Comparison of ENCODE assay signal across 8 cellular contexts in the genomic region with DNA sequence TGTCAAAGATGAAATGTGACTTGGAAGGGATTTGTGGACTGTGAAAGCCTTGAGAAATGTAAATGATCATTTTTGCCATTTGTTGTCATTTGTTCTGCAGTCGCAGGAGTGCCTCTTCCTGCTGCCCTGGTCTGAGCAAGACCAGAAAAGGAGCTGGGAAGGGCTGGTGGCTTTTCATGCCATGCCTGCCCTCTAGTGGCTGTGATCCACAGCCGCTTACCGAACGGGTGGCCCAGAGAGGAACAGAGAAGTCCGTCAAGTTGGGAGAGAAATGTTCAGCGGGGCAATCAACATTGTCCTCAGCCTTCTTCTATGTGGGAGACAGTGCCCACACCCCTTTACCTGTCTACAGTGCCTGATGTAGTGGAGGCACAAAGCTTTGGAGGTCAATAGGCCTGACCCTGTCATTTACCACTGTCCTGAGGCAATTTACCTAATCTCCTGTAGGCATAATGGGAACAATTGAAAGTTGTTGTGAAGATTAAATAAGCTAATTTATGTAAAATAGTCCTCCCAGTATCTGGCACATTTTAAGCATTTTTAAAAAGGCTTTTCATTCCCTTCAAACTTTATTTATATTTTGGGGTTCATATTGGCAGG.
DNase-seq lines count a peak whose midpoint lies in the region; ATAC-seq and TF ChIP-seq lines count a peak whose summit lies in the region.

No MANE protein-coding gene starts in this region.

- peak overlapping the region; percentile 18; the same call in 1 of the 2 replicates for H2AFZ ChIP-seq in SK-N-SH (ENCODE audit: low read depth)

- ATAC-seq in sciatic nerve = peak; percentile 93

- H3K9ac ChIP-seq in SK-N-SH = no peak overlapping the region

- H3K4me1 ChIP-seq in HEK293 (ENCODE audit: control insufficient read depth, insufficient read depth, low read length) (no peaks in the 10 kb centered on the region), SK-N-SH (ENCODE audit: control insufficient read depth in 1 of 2, insufficient read depth in 2 of 2, low read depth in 1 of 2, low read length in 1 of 2) (no peaks in the 10 kb centered on the region; a peak in 1 of 4 replicates), right atrium auricular region (peaks cover 0 to 9% of the 10 kb centered on the region in 2 donors)

- H3K9me2 ChIP-seq in SK-N-SH = no peaks in the 10 kb centered on the region

- no peaks in the 10 kb centered on the region for H3K36me3 ChIP-seq in HEK293 (ENCODE audit: control insufficient read depth in 2 of 2, insufficient read depth in 1 of 2, low read length in 2 of 2)
- H3K36me3 ChIP-seq in MG63 = no peaks in the 10 kb centered on the region
- no peaks in the 10 kb centered on the region for H3K36me3 ChIP-seq in SK-N-SH (replicated peaks in 1 of 2; ENCODE audit: control insufficient read depth in 1 of 2, insufficient read depth in 2 of 2, low read length in 1 of 2)
- no peaks in the 10 kb centered on the region for H3K36me3 ChIP-seq in right atrium auricular region

- DNase-seq in DMS 273 (lab: John Stamatoyannopoulos, UW; ENCODE audit: unreplicated experiment) (peak; percentile 81), DMS 273 treated with DMSO at 0.1 percent for 48 hours (lab: John Stamatoyannopoulos, UW) (no peak), MG63 (peak; percentile 67), SK-N-SH (peak; percentile 73), amniotic epithelial cell (ENCODE audit: low read depth) (peak; percentile 66), right atrium auricular region (ENCODE audit: low spot score) (peak; percentile 83), sciatic nerve (ENCODE audit: low spot score) (peak; percentile 77)

- H3K79me2 ChIP-seq in SK-N-SH (ENCODE audit: insufficient read depth) = no peaks in the 10 kb centered on the region

- H3K4me3 ChIP-seq in HEK293 (ENCODE audit: low read depth, low read length) = no peak overlapping the region
- no peak overlapping the region for H3K4me3 ChIP-seq in MG63
- H3K4me3 ChIP-seq in SK-N-SH (ENCODE audit: low read depth in 2 of 2, low read length in 1 of 2) = no peak overlapping the region; a peak in 1 of 4 replicates
- H3K4me3 ChIP-seq in right atrium auricular region = no peak overlapping the region

- H3K27me3 ChIP-seq in MG63 (no peaks in the 10 kb centered on the region), SK-N-SH (ENCODE audit: insufficient read depth) (no peaks in the 10 kb centered on the region; the same call in 1 of the 2 replicates), right atrium auricular region (no peaks in the 10 kb centered on the region)

- TF ChIP-seq EP300 in SK-N-SH (IDR thresholded peaks at IDR 0.05; ENCODE audit: borderline replicate concordance in 1 of 2, low read depth in 1 of 2, low read length in 1 of 2) = no peak

- WGBS in SK-N-SH (ENCODE audit: low lambda C conversion rate) = 12% methylated on average over 6 of the region's 6 CpGs

- H3K27ac ChIP-seq in HEK293 (ENCODE audit: extremely low read depth, low read depth, low read length) (no peak overlapping the region), SK-N-SH (ENCODE audit: low read depth in 2 of 2, low read length in 1 of 2) (no peak overlapping the region), right atrium auricular region (no peak overlapping the region)

- peak; percentile 96 for TF ChIP-seq RAD21 in SK-N-SH (IDR thresholded peaks at IDR 0.05; ENCODE audit: low read length)

- no peaks in the 10 kb centered on the region for H3F3A ChIP-seq in SK-N-SH (replicated peaks; ENCODE audit: insufficient read depth)

- H4K20me1 ChIP-seq in SK-N-SH (ENCODE audit: insufficient read depth) = no peaks in the 10 kb centered on the region

- CTCF ChIA-PET in HEK293 (lab: Yijun Ruan, JAX) (interaction anchor here (0.6 to 5.8 kb wide), 25 partner anchors 9 to 1773 kb away, joined by 3 to 84 read pairs (median 3); no protein-coding TSS in a partner anchor), SK-N-SH (lab: Yijun Ruan, JAX) (interaction anchor here (0.6 to 13.8 kb wide), 51 partner anchors 9 to 486 kb away, joined by 3 to 383 read pairs (median 4); partner anchors contain the start of gene B3GLCT)

- TF ChIP-seq CTCF in HEK293 (tag by site-specific recombination; IDR thresholded peaks at IDR 0.05) (peak; percentile 57), SK-N-SH (IDR thresholded peaks at IDR 0.05) (peak; percentile 92), right atrium auricular region (IDR thresholded peaks at IDR 0.05) (peak; percentile 75 to 92)

- H3K4me2 ChIP-seq in SK-N-SH = 0 out of 2 replicates have a peak overlapping the region, but pooled peaks have one; percentile 44

- POLR2A ChIA-PET in HEK293 (lab: Yijun Ruan, JAX) = interaction anchor here (0.7 kb wide), 1 partner anchor 30 kb away, joined by 4 read pairs; no protein-coding TSS in a partner anchor
- POLR2A ChIA-PET in SK-N-SH (lab: Yijun Ruan, JAX) = interaction anchor here (0.7 kb wide), 1 partner anchor 345 kb away, joined by 5 read pairs; no protein-coding TSS in a partner anchor

- intact Hi-C loops in sciatic nerve (cut with DNase I) = no loop called here

- H3K9me3 ChIP-seq in HEK293 (ENCODE audit: control insufficient read depth, insufficient read depth, low read depth, low read length) (no peaks in the 10 kb centered on the region), MG63 (no peaks in the 10 kb centered on the region), SK-N-SH (no peaks in the 10 kb centered on the region), right atrium auricular region (no peaks in the 10 kb centered on the region)

TF ChIP-seq in SK-N-SH, 30 proteins besides CTCF, POLR2A, EP300 and RAD21:
- TF ChIP-seq CHD2 (IDR thresholded peaks at IDR 0.05; ENCODE audit: low read length, partially characterized antibody) = no peak
- TF ChIP-seq SMC3 (IDR thresholded peaks at IDR 0.05; ENCODE audit: low read depth, low read length) = peak; percentile 97
- TF ChIP-seq RCOR1 (IDR thresholded peaks at IDR 0.05; ENCODE audit: low read length) = no peak
- TF ChIP-seq RFX5 (IDR thresholded peaks at IDR 0.05; ENCODE audit: low read length) = 0 out of 2 replicates have a peak, but pooled peaks have one; percentile 12
- TF ChIP-seq NRF1 (IDR thresholded peaks at IDR 0.05; ENCODE audit: low read depth, low read length) = peak; percentile 24
